Comparison of ENCODE assay signal across 11 cellular contexts in genomic region chr2:143433158-143433557, GRCh38.
DNase-seq lines count a peak whose midpoint lies in the region; ATAC-seq, FAIRE-seq and TF ChIP-seq lines count a peak whose summit lies in the region.
"Had no signal": no experiment of that assay in that cellular context is flagged by ENCODE, and none has a peak within 500 bp of the region (broad histone marks: within the 10 kb centered on the region; RNA-seq: fewer than 3 reads in every experiment).

No MANE protein-coding gene starts in this region.

- in situ Hi-C loops in GM13976 (cut with MboI; ENCODE audit: low sequenced_read_pairs, unreplicated experiment) = no loop called here

- peaks cover 2% of the 10 kb centered on the region for H3K4me1 Mint-ChIP-seq in CD14-positive monocyte

- no peaks in the 10 kb centered on the region for H3K79me2 ChIP-seq in hepatocyte

- 29% methylated on average over 3 of the region's 3 CpGs for WGBS in A549 (ENCODE audit: missing lambda C conversion rate)
- 47 to 62% (median 49%) methylated on average over 3 of the region's 3 CpGs for WGBS in adrenal gland, 4 donors
- 60% methylated on average over 3 of the region's 3 CpGs for WGBS in hepatocyte (ENCODE audit: low lambda C conversion rate, missing lambda C conversion rate)

- CTCF ChIA-PET in A549 (lab: Yijun Ruan, JAX) = no interaction called here

- no peak overlapping the region for H3K4me3 Mint-ChIP-seq in CD14-positive monocyte
- H3K4me3 Mint-ChIP-seq: natural killer cell treated with Interleukin-12 subunit alpha and Interleukin-12 subunit beta and Interleukin-15 and Interleukin-18, amount 100 ng/mL, for 72 hours had no signal

- no peaks in the 10 kb centered on the region for H3K4me1 ChIP-seq in A549
- H3K4me1 ChIP-seq in adrenal gland (replicated peaks in 1 of 2) = no peaks in the 10 kb centered on the region
- H3K4me1 ChIP-seq in hepatocyte (ENCODE audit: insufficient read depth) = no peaks in the 10 kb centered on the region

- POLR2A ChIA-PET in A549 (lab: Yijun Ruan, JAX) = interaction anchor here (0.7 kb wide), 1 partner anchor 406 kb away, joined by 3 read pairs; no protein-coding TSS in a partner anchor

- no peak for TF ChIP-seq POLR2A in A549 (IDR thresholded peaks at IDR 0.05; ENCODE audit: low read length)
- TF ChIP-seq POLR2A in adrenal gland (IDR thresholded peaks at IDR 0.05) = no peak

- H3K4me3 ChIP-seq in A549 (no peak overlapping the region), adrenal gland (no peak overlapping the region), hepatocyte (no peak overlapping the region)
- H3K4me3 ChIP-seq: BLaER1 treated with 17β-estradiol and CSF1 and Interleukin-3, amounts not matched to agents 10 nM and 100 nM had no signal

- no peaks in the 10 kb centered on the region for H3K27me3 ChIP-seq in adrenal gland
- no peaks in the 10 kb centered on the region for H3K27me3 ChIP-seq in hepatocyte
- H3K27me3 ChIP-seq: BLaER1 treated with 17β-estradiol and CSF1 and Interleukin-3, amounts not matched to agents 10 nM and 100 nM had no signal

- H2AFZ ChIP-seq in hepatocyte = no peak overlapping the region

- peaks cover 0 to under 1% (median 0%) of the 10 kb centered on the region in 7 donors for H3K9me3 Mint-ChIP-seq in CD14-positive monocyte
- H3K9me3 Mint-ChIP-seq: natural killer cell treated with Interleukin-12 subunit alpha and Interleukin-12 subunit beta and Interleukin-15 and Interleukin-18, amount 100 ng/mL, for 72 hours had no signal

- TF ChIP-seq EP300 in A549 (IDR thresholded peaks at IDR 0.05) = no peak

- 0 out of 5 replicates have a peak, but pooled peaks of 1 of the 2 experiments have one; percentile 11 for TF ChIP-seq RAD21 in A549 (conservative IDR thresholded peaks at IDR 0.05 in 1 of 2, IDR thresholded peaks at IDR 0.05 in 1 of 2)

- ATAC-seq in A549 (peak; percentile 33 to 47; a peak in 1 of 6 replicates), HG02870 (IDR thresholded peaks at IDR 0.05; ENCODE audit: unreplicated experiment) (no peak)
- ATAC-seq: natural killer cell treated with Interleukin-12 subunit alpha and Interleukin-12 subunit beta and Interleukin-15 and Interleukin-18, amount 100 ng/mL, for 72 hours had no signal

- FAIRE-seq in A549 (lab: Jason Lieb, UNC) = no peak

- no peak overlapping the region for H3K27ac ChIP-seq in A549
- H3K27ac ChIP-seq in adrenal gland = no peak overlapping the region
- H3K27ac ChIP-seq in hepatocyte = no peak overlapping the region
- H3K27ac ChIP-seq: BLaER1 treated with 17β-estradiol and CSF1 and Interleukin-3, amounts not matched to agents 10 nM and 100 nM had no signal

- H3K9me3 ChIP-seq in A549 (no peaks in the 10 kb centered on the region), adrenal gland (replicated peaks in 1 of 3) (no peaks in the 10 kb centered on the region), hepatocyte (ENCODE audit: low read depth) (no peaks in the 10 kb centered on the region)
- H3K9me3 ChIP-seq: BLaER1 treated with 17β-estradiol and CSF1 and Interleukin-3, amounts not matched to agents 10 nM and 100 nM had no signal

- no peak overlapping the region for H3K27ac Mint-ChIP-seq in CD14-positive monocyte
- H3K27ac Mint-ChIP-seq: natural killer cell treated with Interleukin-12 subunit alpha and Interleukin-12 subunit beta and Interleukin-15 and Interleukin-18, amount 100 ng/mL, for 72 hours had no signal

- H3K36me3 Mint-ChIP-seq in CD14-positive monocyte = peaks cover 16 to 20% of the 10 kb centered on the region in 2 donors
- H3K36me3 Mint-ChIP-seq: natural killer cell treated with Interleukin-12 subunit alpha and Interleukin-12 subunit beta and Interleukin-15 and Interleukin-18, amount 100 ng/mL, for 72 hours had no signal

- intact Hi-C loops in adrenal gland (cut with DNase I) = no loop called here
- intact Hi-C loops in CD14-positive monocyte (cut with micrococcal nuclease) = no loop called here

- H4K20me1 ChIP-seq in hepatocyte (ENCODE audit: insufficient read depth, poor library complexity, severe bottlenecking) = no peaks in the 10 kb centered on the region

- no peaks in the 10 kb centered on the region for H3K27me3 Mint-ChIP-seq in CD14-positive monocyte (ENCODE audit: low read depth in 3 of 3)
- H3K27me3 Mint-ChIP-seq: natural killer cell treated with Interleukin-12 subunit alpha and Interleukin-12 subunit beta and Interleukin-15 and Interleukin-18, amount 100 ng/mL, for 72 hours had no signal

- H3K36me3 ChIP-seq in adrenal gland (replicated peaks in 1 of 2) (no peaks in the 10 kb centered on the region), hepatocyte (replicated peaks; ENCODE audit: insufficient read depth, low read depth) (no peaks in the 10 kb centered on the region)

- H3K4me2 ChIP-seq in A549 (no peak overlapping the region), hepatocyte (peak overlapping the region; percentile 22)
- H3K4me2 ChIP-seq: BLaER1 treated with 17β-estradiol and CSF1 and Interleukin-3, amounts not matched to agents 10 nM and 100 nM had no signal

- DNase-seq in A549 (ENCODE audit: low read depth in 1 of 2, low spot score in 1 of 2) (no peak), HCEC 1CT (peak; percentile 45), adrenal gland (no peak), hepatocyte (ENCODE audit: low spot score) (no peak), CD14-positive monocyte (ENCODE audit: low spot score) (no peak), 8988T (no peak), GM13976 (ENCODE audit: low spot score) (no peak)
- DNase-seq: NCI-H146 had no signal

- no peaks in the 10 kb centered on the region for H3K9me2 ChIP-seq in hepatocyte (replicated peaks; ENCODE audit: insufficient read depth)

- TF ChIP-seq CTCF in A549 (IDR thresholded peaks at IDR 0.05) (no peak), adrenal gland (IDR thresholded peaks at IDR 0.05) (peak in 4 of 6 experiments; percentile 17 to 39 (median 26)), hepatocyte (IDR thresholded peaks at IDR 0.05; ENCODE audit: poor library complexity) (peak; percentile 46), CD14-positive monocyte (IDR thresholded peaks at IDR 0.05) (no peak), GM13976 (IDR thresholded peaks at IDR 0.05; ENCODE audit: borderline replicate concordance, control extremely low read depth, extremely low read depth, insufficient read depth, missing control alignments) (no peak)

TF ChIP-seq in A549, 52 proteins besides CTCF, POLR2A, EP300 and RAD21:
- TF ChIP-seq ESRRA (IDR thresholded peaks at IDR 0.05; ENCODE audit: borderline replicate concordance, low read length) (no peak), RFX5 (IDR thresholded peaks at IDR 0.05) (no peak), ZSCAN20 (CRISPR knock-in tag; IDR thresholded peaks at IDR 0.05) (no peak), USF2 (IDR thresholded peaks at IDR 0.05) (no peak)

Comparison
In these comparisons a context has a peak if more than half of its experiments do, and no peak if none do; other contexts are left out.
1. CTCF ChIP-seq: peak in adrenal gland (4 of 6) and hepatocyte (single experiment); none in A549 (single experiment), CD14-positive monocyte (single experiment) and GM13976 (single experiment).